Comparison of ENCODE assay signal across 8 cellular contexts in the genomic region with DNA sequence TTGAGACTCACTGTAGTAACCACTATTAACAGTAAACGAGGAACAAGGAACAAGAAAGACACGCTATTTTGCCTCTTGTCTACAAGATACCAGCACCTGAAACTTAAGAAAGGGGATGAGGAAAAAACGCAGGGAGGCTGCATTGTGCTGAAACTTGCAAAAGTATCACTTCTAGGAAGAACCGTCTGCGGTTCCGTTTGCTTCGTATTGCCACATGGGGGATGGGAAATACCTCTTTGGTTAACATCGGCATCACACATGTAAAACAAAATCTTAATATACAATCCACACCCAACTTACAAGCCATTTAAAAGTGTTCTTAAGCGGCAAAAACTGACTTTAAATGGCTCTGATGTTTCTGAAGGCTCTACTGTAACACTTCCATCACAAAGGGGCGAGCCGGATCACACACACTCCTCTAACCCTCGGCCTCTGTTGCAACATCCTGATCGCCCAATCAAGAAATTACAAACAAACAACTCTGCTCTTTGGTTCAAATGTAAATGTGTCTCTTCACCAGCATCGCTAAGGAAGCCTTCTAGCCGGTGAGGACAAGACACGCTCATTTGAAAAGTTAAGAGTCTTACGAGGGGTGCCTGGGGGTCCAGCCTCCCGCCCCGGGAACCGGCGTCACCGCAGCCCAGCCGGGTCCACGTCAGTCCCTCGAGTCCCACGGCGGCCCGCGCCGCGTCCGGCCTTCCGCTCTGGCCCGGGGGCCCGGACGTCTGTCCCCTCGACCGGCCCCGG.
A peak's percentile ranks its signal among the peaks of the same experiment; 100 is the strongest.
DNase-seq lines count a peak whose midpoint lies in the region; ATAC-seq lines count a peak whose summit lies in the region.

No MANE protein-coding gene starts in this region.

- peaks cover 6% of the 10 kb centered on the region for H3K36me3 Mint-ChIP-seq in T-helper 1 cell treated with Interleukin-12 subunit alpha and Interleukin-12 subunit beta and Interleukin-4 antibody, amounts not matched to agents 30 μg/mL and 1 μg/mL, for 36 hours (ENCODE audit: low read depth)

- H3K4me1 ChIP-seq in duodenal mucosa (ENCODE audit: control insufficient read depth in 1 of 2, insufficient read depth in 2 of 2, low read length in 2 of 2) (peaks cover 20 to 26% of the 10 kb centered on the region in 2 donors), muscle layer of colon (ENCODE audit: insufficient read depth, low read length) (peaks cover 12% of the 10 kb centered on the region)

- peaks cover 22% of the 10 kb centered on the region for H3K4me1 Mint-ChIP-seq in T-helper 1 cell treated with Interleukin-12 subunit alpha and Interleukin-12 subunit beta and Interleukin-4 antibody, amounts not matched to agents 30 μg/mL and 1 μg/mL, for 36 hours (ENCODE audit: low read depth)

- H3K4me3 Mint-ChIP-seq in T-helper 1 cell treated with Interleukin-12 subunit alpha and Interleukin-12 subunit beta and Interleukin-4 antibody, amounts not matched to agents 30 μg/mL and 1 μg/mL, for 36 hours, result peak overlapping the region; percentile 93

- ATAC-seq in HG02884 (IDR thresholded peaks at IDR 0.05; ENCODE audit: unreplicated experiment) (peak; percentile 5), GM18861 (IDR thresholded peaks at IDR 0.05; ENCODE audit: unreplicated experiment) (no peak), GM18873 (IDR thresholded peaks at IDR 0.05; ENCODE audit: low FRiP score, unreplicated experiment) (no peak)

- intact Hi-C loops in posterior cingulate gyrus (cut with DNase I), result loop anchor here (5.0 kb wide), 1 partner anchor 70 kb away; a partner anchor contains a TSS

- H3K36me3 ChIP-seq in duodenal mucosa (ENCODE audit: control insufficient read depth in 1 of 2, insufficient read depth in 2 of 2, low read length in 2 of 2) (peaks cover 7 to 10% of the 10 kb centered on the region in 2 donors), muscle layer of colon (ENCODE audit: insufficient read depth, low read length) (peaks cover 3% of the 10 kb centered on the region)

- H3K4me3 ChIP-seq in duodenal mucosa (ENCODE audit: low read depth in 1 of 2, low read length in 2 of 2), result peak overlapping the region; percentile 68 to 93
- H3K4me3 ChIP-seq in muscle layer of colon (ENCODE audit: low read depth in 1 of 2, low read length in 2 of 2), result peak overlapping the region; percentile 73 to 88

- H3K27me3 ChIP-seq in duodenal mucosa (ENCODE audit: control insufficient read depth in 1 of 2, insufficient read depth in 2 of 2, low read length in 2 of 2) (no peaks in the 10 kb centered on the region), muscle layer of colon (ENCODE audit: control insufficient read depth in 1 of 2, insufficient read depth in 2 of 2, low read length in 2 of 2) (no peaks in the 10 kb centered on the region)

- H3K27ac Mint-ChIP-seq in T-helper 1 cell treated with Interleukin-12 subunit alpha and Interleukin-12 subunit beta and Interleukin-4 antibody, amounts not matched to agents 30 μg/mL and 1 μg/mL, for 36 hours, result peak overlapping the region; percentile 88

- no peaks in the 10 kb centered on the region for H3K9me3 Mint-ChIP-seq in T-helper 1 cell treated with Interleukin-12 subunit alpha and Interleukin-12 subunit beta and Interleukin-4 antibody, amounts not matched to agents 30 μg/mL and 1 μg/mL, for 36 hours

- DNase-seq in COLO829 (ENCODE audit: low spot score) (peak; percentile 40), posterior cingulate gyrus (no peak)

- peaks cover 1% of the 10 kb centered on the region for H3K27me3 Mint-ChIP-seq in T-helper 1 cell treated with Interleukin-12 subunit alpha and Interleukin-12 subunit beta and Interleukin-4 antibody, amounts not matched to agents 30 μg/mL and 1 μg/mL, for 36 hours (ENCODE audit: low read depth)

- no peaks in the 10 kb centered on the region for H3K9me3 ChIP-seq in duodenal mucosa (ENCODE audit: control insufficient read depth in 1 of 2, low read length in 2 of 2)
- H3K9me3 ChIP-seq in muscle layer of colon (ENCODE audit: low read length), result no peaks in the 10 kb centered on the region

- H3K9ac ChIP-seq in duodenal mucosa (ENCODE audit: low read depth in 1 of 2, low read length in 2 of 2), result peak overlapping the region; percentile 87 to 93
- peak overlapping the region; percentile 75 for H3K9ac ChIP-seq in muscle layer of colon (ENCODE audit: low read length)

- H3K27ac ChIP-seq in duodenal mucosa (ENCODE audit: low read depth, low read length) (peak overlapping the region; percentile 94), muscle layer of colon (ENCODE audit: low read depth, low read length) (peak overlapping the region; percentile 96)
